1 cellular context compared by ENCODE assay signal in genomic region chr20:56974499-56975250, GRCh38.
TF ChIP-seq lines count a peak whose summit lies in the region.

No MANE protein-coding gene starts in this region.

TF ChIP-seq in HepG2, 621 proteins besides CTCF, POLR2A, EP300 and RAD21 (continued from another document):
- TF ChIP-seq, protein P1, sequence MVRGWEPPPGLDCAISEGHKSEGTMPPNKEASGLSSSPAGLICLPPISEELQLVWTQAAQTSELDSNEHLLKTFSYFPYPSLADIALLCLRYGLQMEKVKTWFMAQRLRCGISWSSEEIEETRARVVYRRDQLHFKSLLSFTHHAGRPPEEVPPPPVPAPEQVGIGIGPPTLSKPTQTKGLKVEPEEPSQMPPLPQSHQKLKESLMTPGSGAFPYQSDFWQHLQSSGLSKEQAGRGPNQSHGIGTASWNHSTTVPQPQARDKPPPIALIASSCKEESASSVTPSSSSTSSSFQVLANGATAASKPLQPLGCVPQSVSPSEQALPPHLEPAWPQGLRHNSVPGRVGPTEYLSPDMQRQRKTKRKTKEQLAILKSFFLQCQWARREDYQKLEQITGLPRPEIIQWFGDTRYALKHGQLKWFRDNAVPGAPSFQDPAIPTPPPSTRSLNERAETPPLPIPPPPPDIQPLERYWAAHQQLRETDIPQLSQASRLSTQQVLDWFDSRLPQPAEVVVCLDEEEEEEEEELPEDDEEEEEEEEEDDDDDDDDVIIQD (CRISPR knock-in tag; IDR thresholded peaks at IDR 0.05; ENCODE audit: low read depth) = no peak
